ENCODE assay signal across 12 cellular contexts in genomic region chr17:64709481-64709880, GRCh38. TPM values are rescaled to one million over a fixed set of nuclear protein-coding genes. Genes with fewer than 3 reads are reported as not detected.
DNase-seq lines count a peak whose midpoint lies in the region; ATAC-seq, FAIRE-seq and TF ChIP-seq lines count a peak whose summit lies in the region.
"Had no signal": no experiment of that assay in that cellular context is flagged by ENCODE, and none has a peak within 500 bp of the region (broad histone marks: within the 10 kb centered on the region; RNA-seq: fewer than 3 reads in every experiment).

No MANE protein-coding gene starts in this region.

- dilution Hi-C loops in keratinocyte (cut with MboI; ENCODE audit: extremely low pct_ligation_motif_present, low sequenced_read_pairs) = no loop called here

- no peak for TF ChIP-seq POLR2A in H54 (IDR thresholded peaks at IDR 0.05; ENCODE audit: low read depth, low read length)

- H3K4me1 ChIP-seq in keratinocyte (ENCODE audit: control insufficient read depth, extremely low read depth, insufficient read depth, low read length) = peaks cover 59% of the 10 kb centered on the region

- H3K4me1 Mint-ChIP-seq in activated T-cell treated with anti-CD3 and anti-CD28 coated beads, Interleukin-2, amount 50 U/mL, for 72 hours (ENCODE audit: low read depth) = peaks cover 61% of the 10 kb centered on the region

- peak overlapping the region; percentile 65 for H3K4me3 Mint-ChIP-seq in activated T-cell treated with anti-CD3 and anti-CD28 coated beads, Interleukin-2, amount 50 U/mL, for 72 hours

- peak overlapping the region; percentile 80 for H3K27ac Mint-ChIP-seq in activated T-cell treated with anti-CD3 and anti-CD28 coated beads, Interleukin-2, amount 50 U/mL, for 72 hours

- H3K9me3 Mint-ChIP-seq in activated T-cell treated with anti-CD3 and anti-CD28 coated beads, Interleukin-2, amount 50 U/mL, for 72 hours = peaks cover 0 to 1% of the 10 kb centered on the region in 2 donors

- no peak for TF ChIP-seq CTCF in WI38 (IDR thresholded peaks at IDR 0.05; ENCODE audit: low read depth, low read length)
- no peak for TF ChIP-seq CTCF in keratinocyte (optimal IDR thresholded peaks at IDR 0.05 in 1 of 3, IDR thresholded peaks at IDR 0.05 in 1 of 3, conservative IDR thresholded peaks at IDR 0.05 in 1 of 3; ENCODE audit: extremely low read depth in 1 of 3, insufficient read depth in 2 of 3, low read length in 3 of 3)

- no peak for ATAC-seq in activated T-cell treated with anti-CD3 and anti-CD28 coated beads, Interleukin-2, amount 50 U/mL, for 72 hours (replicated peaks in 1 of 2)

- no peaks in the 10 kb centered on the region for H3K27me3 ChIP-seq in keratinocyte (ENCODE audit: control insufficient read depth, extremely low read depth, insufficient read depth, low read length)
- H3K27me3 ChIP-seq: heart left ventricle, tibial artery had no signal

- H3K4me3 ChIP-seq in WI38 (ENCODE audit: low read depth, low read length) = peak overlapping the region; percentile 18; the same call in 1 of the 2 replicates
- H3K4me3 ChIP-seq in keratinocyte (ENCODE audit: control insufficient read depth in 2 of 3, extremely low read depth in 1 of 3, insufficient read depth in 2 of 3, low read depth in 1 of 3, low read length in 3 of 3) = peak overlapping the region in 1 of 3 experiments; percentile 15
- H3K4me3 ChIP-seq: coronary artery, heart left ventricle, tibial artery had no signal

- H3K27ac ChIP-seq in keratinocyte (ENCODE audit: control insufficient read depth, insufficient read depth, low read length) (peak overlapping the region; percentile 89), temporal lobe (ENCODE audit: low read depth, low read length) (peak overlapping the region; percentile 4)

- H3K9me1 ChIP-seq in keratinocyte (ENCODE audit: control insufficient read depth, extremely low read depth, insufficient read depth, low read length) = no peaks in the 10 kb centered on the region

- H3K79me2 ChIP-seq in keratinocyte (ENCODE audit: control insufficient read depth, insufficient read depth, low read length) = peaks cover 4% of the 10 kb centered on the region

- no peaks in the 10 kb centered on the region for H4K20me1 ChIP-seq in keratinocyte (ENCODE audit: control insufficient read depth, extremely low read depth, insufficient read depth, low read length)

- H3K9me3 ChIP-seq in keratinocyte (ENCODE audit: control insufficient read depth, low read depth, low read length) = no peaks in the 10 kb centered on the region
- H3K9me3 ChIP-seq: heart left ventricle, tibial artery had no signal

- no peaks in the 10 kb centered on the region for H3K36me3 ChIP-seq in keratinocyte (ENCODE audit: control insufficient read depth in 2 of 2, extremely low read depth in 1 of 2, insufficient read depth in 2 of 2, low read length in 2 of 2)
- H3K36me3 ChIP-seq: heart left ventricle, tibial artery had no signal

- H3K9ac ChIP-seq in keratinocyte (ENCODE audit: control insufficient read depth, extremely low read depth, insufficient read depth, low read length) = peak overlapping the region; percentile 58

- H2AFZ ChIP-seq in keratinocyte (ENCODE audit: control insufficient read depth, low read length) = no peak overlapping the region

- H3K27me3 Mint-ChIP-seq in activated T-cell treated with anti-CD3 and anti-CD28 coated beads, Interleukin-2, amount 50 U/mL, for 72 hours (ENCODE audit: low read depth) = no peaks in the 10 kb centered on the region

- H3K36me3 Mint-ChIP-seq in activated T-cell treated with anti-CD3 and anti-CD28 coated beads, Interleukin-2, amount 50 U/mL, for 72 hours (ENCODE audit: insufficient read depth in 2 of 2) = peaks cover 0 to 2% of the 10 kb centered on the region in 2 donors

- DNase-seq in activated T-cell treated with anti-CD3 and anti-CD28 coated beads, Interleukin-2, amount 50 U/mL, for 72 hours = no peak
- DNase-seq in activated T-cell treated with anti-CD3 and anti-CD28 coated beads for 4 hours = no peak
- no peak for DNase-seq in keratinocyte (ENCODE audit: low read depth, low spot score)
- DNase-seq in H54 (ENCODE audit: insufficient read length, low spot score) = no peak
- DNase-seq in HuH-7.5 (ENCODE audit: low spot score) = no peak
- no peak for DNase-seq in COLO668 (lab: John Stamatoyannopoulos, UW; ENCODE audit: unreplicated experiment)
- DNase-seq: SHP77 treated with DMSO at 0.1 percent for 48 hours had no signal

- FAIRE-seq in keratinocyte (lab: Jason Lieb, UNC) (no peak), H54 (lab: Jason Lieb, UNC) (no peak)

- peak overlapping the region; percentile 64 for H3K4me2 ChIP-seq in keratinocyte (ENCODE audit: control insufficient read depth, extremely low read depth, insufficient read depth, low read depth, low read length)

RNA-seq across cellular contexts. Expression of gene SMURF2, which starts 47.4 kb away (rescaled TPM):
- 10 to 100 TPM; 18.3 to 19.4 TPM for total RNA-seq in activated T-cell treated with anti-CD3 and anti-CD28 coated beads, Interleukin-2, amount 50 U/mL, for 72 hours
- polyA plus RNA-seq in keratinocyte = 50.2 to 136 TPM (median 128 TPM) in 3 replicates
- polyA plus RNA-seq in keratinocyte (2011; ENCODE audit: low read depth) = 23.7 TPM
- polyA plus RNA-seq in keratinocyte (2011; cell fraction: cytosol; rRNA removed) = 56.4 and 91.8 TPM in 2 replicates
- 92.4 and 110 TPM in 2 replicates for polyA plus RNA-seq in keratinocyte (2011; cell fraction: nucleus; rRNA removed)
- polyA plus RNA-seq in keratinocyte (2012; ENCODE audit: low replicate concordance) = 15.5 and 140 TPM in 2 replicates
- polyA minus RNA-seq in keratinocyte = 87.3 to 270 TPM (median 122 TPM) in 3 replicates
- 76.4 TPM for polyA minus RNA-seq in keratinocyte (2011; cell fraction: cytosol; rRNA and poly(A)+ RNA removed)
- 75.9 and 171 TPM in 2 replicates for polyA minus RNA-seq in keratinocyte (2011; cell fraction: nucleus; rRNA and poly(A)+ RNA removed)
- 42.5 TPM for total RNA-seq in temporal lobe
